ENCODE assay signal across 1 cellular context in the genomic region with DNA sequence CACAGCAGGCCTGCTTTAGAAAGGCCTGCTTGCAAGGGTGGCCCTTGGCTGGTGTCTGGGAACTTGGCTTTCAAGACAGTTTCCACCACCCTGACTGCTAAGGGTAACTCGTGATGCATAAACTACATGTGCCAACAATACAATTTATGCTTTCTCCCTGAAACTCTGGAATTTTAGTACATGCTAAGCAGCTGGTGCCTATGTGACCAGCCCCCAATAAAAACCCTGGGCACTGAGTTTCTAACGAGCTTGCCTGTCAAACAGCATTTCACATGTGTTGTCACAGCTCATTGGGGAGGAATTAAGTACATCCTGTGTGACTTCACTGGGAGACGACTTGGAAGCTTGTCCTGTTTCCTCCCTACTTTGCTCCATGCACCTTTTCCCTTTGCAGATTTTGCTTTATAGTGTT.
TF ChIP-seq lines count a peak whose summit lies in the region.

No MANE protein-coding gene starts in this region.

TF ChIP-seq in GM23338, 12 proteins besides CTCF, POLR2A, EP300 and RAD21 (continued from another document):
- TF ChIP-seq, protein P1, sequence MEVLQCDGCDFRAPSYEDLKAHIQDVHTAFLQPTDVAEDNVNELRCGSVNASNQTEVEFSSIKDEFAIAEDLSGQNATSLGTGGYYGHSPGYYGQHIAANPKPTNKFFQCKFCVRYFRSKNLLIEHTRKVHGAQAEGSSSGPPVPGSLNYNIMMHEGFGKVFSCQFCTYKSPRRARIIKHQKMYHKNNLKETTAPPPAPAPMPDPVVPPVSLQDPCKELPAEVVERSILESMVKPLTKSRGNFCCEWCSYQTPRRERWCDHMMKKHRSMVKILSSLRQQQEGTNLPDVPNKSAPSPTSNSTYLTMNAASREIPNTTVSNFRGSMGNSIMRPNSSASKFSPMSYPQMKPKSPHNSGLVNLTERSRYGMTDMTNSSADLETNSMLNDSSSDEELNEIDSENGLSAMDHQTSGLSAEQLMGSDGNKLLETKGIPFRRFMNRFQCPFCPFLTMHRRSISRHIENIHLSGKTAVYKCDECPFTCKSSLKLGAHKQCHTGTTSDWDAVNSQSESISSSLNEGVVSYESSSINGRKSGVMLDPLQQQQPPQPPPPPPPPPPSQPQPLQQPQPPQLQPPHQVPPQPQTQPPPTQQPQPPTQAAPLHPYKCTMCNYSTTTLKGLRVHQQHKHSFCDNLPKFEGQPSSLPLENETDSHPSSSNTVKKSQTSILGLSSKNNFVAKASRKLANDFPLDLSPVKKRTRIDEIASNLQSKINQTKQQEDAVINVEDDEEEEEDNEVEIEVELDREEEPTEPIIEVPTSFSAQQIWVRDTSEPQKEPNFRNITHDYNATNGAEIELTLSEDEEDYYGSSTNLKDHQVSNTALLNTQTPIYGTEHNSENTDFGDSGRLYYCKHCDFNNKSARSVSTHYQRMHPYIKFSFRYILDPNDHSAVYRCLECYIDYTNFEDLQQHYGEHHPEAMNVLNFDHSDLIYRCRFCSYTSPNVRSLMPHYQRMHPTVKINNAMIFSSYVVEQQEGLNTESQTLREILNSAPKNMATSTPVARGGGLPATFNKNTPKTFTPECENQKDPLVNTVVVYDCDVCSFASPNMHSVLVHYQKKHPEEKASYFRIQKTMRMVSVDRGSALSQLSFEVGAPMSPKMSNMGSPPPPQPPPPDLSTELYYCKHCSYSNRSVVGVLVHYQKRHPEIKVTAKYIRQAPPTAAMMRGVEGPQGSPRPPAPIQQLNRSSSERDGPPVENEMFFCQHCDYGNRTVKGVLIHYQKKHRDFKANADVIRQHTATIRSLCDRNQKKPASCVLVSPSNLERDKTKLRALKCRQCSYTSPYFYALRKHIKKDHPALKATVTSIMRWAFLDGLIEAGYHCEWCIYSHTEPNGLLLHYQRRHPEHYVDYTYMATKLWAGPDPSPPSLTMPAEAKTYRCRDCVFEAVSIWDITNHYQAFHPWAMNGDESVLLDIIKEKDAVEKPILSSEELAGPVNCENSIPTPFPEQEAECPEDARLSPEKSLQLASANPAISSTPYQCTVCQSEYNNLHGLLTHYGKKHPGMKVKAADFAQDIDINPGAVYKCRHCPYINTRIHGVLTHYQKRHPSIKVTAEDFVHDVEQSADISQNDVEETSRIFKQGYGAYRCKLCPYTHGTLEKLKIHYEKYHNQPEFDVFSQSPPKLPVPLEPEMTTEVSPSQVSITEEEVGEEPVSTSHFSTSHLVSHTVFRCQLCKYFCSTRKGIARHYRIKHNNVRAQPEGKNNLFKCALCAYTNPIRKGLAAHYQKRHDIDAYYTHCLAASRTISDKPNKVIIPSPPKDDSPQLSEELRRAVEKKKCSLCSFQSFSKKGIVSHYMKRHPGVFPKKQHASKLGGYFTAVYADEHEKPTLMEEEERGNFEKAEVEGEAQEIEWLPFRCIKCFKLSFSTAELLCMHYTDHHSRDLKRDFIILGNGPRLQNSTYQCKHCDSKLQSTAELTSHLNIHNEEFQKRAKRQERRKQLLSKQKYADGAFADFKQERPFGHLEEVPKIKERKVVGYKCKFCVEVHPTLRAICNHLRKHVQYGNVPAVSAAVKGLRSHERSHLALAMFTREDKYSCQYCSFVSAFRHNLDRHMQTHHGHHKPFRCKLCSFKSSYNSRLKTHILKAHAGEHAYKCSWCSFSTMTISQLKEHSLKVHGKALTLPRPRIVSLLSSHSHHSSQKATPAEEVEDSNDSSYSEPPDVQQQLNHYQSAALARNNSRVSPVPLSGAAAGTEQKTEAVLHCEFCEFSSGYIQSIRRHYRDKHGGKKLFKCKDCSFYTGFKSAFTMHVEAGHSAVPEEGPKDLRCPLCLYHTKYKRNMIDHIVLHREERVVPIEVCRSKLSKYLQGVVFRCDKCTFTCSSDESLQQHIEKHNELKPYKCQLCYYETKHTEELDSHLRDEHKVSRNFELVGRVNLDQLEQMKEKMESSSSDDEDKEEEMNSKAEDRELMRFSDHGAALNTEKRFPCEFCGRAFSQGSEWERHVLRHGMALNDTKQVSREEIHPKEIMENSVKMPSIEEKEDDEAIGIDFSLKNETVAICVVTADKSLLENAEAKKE (CRISPR knock-in tag; IDR thresholded peaks at IDR 0.05) = no peak
- no peak for TF ChIP-seq STAT1 (IDR thresholded peaks at IDR 0.05; ENCODE audit: unreplicated experiment)
- no peak for TF ChIP-seq JUNB (IDR thresholded peaks at IDR 0.05; ENCODE audit: unreplicated experiment)
- TF ChIP-seq EZH2 (IDR thresholded peaks at IDR 0.05; ENCODE audit: low read depth, unreplicated experiment) = no peak
